1 cellular context compared by ENCODE assay signal in the genomic region with DNA sequence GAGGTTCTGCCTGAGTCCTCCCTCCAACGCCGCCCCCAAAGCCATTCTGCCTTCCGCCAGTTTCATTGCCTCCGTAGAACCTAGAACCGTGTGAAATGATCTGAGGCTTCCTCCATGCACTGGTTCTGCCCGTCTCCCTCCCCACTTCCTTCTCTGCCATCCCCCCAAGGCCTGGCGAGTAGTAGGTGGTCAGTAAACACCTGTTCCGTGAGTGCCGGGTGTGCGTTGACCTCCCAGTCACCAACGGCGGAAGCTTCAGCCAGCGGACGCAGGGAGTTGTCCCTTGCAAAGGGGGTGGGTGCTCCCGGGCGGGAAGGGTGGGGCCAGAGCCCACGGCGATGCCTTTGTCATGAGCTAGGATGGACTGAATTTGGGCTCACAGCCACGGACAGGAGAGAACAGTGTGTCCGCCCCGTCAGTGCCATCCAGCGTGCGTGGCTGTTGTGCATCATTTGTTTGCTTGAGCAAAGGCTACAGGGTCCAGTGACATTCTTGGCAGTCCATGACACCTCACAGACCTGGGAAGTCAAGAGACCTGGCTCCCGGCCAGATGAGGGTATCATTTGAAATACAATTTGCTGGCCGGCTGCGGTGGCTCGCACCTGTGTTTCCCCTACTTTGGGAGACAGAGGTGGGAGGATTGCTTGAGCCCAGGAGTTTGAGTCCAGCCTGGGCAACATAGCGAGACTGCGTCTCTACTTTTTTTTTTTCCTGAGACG.
TF ChIP-seq lines count a peak whose summit lies in the region.

No MANE protein-coding gene starts in this region.

TF ChIP-seq in H1, 55 proteins besides CTCF, POLR2A, EP300 and RAD21:
- TF ChIP-seq RFX5 (IDR thresholded peaks at IDR 0.05; ENCODE audit: borderline replicate concordance, low read depth, low read length) (no peak), JUND (IDR thresholded peaks at IDR 0.05; ENCODE audit: low read length) (no peak), NANOG (IDR thresholded peaks at IDR 0.05; ENCODE audit: insufficient read depth, low read depth, low read length, poor library complexity, severe bottlenecking) (no peak), TBP (IDR thresholded peaks at IDR 0.05; ENCODE audit: low read depth, low read length) (no peak), YY1 (IDR thresholded peaks at IDR 0.05; ENCODE audit: low read depth, low read length) (no peak), SP1 (IDR thresholded peaks at IDR 0.05; ENCODE audit: low read depth, low read length) (no peak), BRCA1 (IDR thresholded peaks at IDR 0.05; ENCODE audit: low read depth, low read length) (no peak), TEAD4 (IDR thresholded peaks at IDR 0.05; ENCODE audit: low read depth, low read length) (no peak), PHF8 (conservative IDR thresholded peaks at IDR 0.05; ENCODE audit: low read depth, low read length) (no peak), MAFK (IDR thresholded peaks at IDR 0.05; ENCODE audit: low read depth, low read length) (no peak), SUZ12 (IDR thresholded peaks at IDR 0.05; ENCODE audit: low read length) (no peak), EGR1 (IDR thresholded peaks at IDR 0.05; ENCODE audit: borderline replicate concordance, low read depth, low read length) (no peak), RBBP5 (IDR thresholded peaks at IDR 0.05; ENCODE audit: borderline replicate concordance, low read depth, low read length) (no peak), TAF7 (optimal IDR thresholded peaks at IDR 0.05; ENCODE audit: borderline replicate concordance, low read depth, low read length) (no peak), HDAC2 (IDR thresholded peaks at IDR 0.05; ENCODE audit: borderline replicate concordance in 1 of 2, low read depth in 2 of 2, low read length in 2 of 2) (no peak), JUN (IDR thresholded peaks at IDR 0.05; ENCODE audit: low read depth, low read length) (no peak)
- TF ChIP-seq, protein P1, sequence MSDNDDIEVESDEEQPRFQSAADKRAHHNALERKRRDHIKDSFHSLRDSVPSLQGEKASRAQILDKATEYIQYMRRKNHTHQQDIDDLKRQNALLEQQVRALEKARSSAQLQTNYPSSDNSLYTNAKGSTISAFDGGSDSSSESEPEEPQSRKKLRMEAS (IDR thresholded peaks at IDR 0.05), result no peak
- TF ChIP-seq, protein P2, sequence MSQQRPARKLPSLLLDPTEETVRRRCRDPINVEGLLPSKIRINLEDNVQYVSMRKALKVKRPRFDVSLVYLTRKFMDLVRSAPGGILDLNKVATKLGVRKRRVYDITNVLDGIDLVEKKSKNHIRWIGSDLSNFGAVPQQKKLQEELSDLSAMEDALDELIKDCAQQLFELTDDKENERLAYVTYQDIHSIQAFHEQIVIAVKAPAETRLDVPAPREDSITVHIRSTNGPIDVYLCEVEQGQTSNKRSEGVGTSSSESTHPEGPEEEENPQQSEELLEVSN (IDR thresholded peaks at IDR 0.05), result no peak
